Comparison of ENCODE assay signal across 20 cellular contexts in the genomic region with DNA sequence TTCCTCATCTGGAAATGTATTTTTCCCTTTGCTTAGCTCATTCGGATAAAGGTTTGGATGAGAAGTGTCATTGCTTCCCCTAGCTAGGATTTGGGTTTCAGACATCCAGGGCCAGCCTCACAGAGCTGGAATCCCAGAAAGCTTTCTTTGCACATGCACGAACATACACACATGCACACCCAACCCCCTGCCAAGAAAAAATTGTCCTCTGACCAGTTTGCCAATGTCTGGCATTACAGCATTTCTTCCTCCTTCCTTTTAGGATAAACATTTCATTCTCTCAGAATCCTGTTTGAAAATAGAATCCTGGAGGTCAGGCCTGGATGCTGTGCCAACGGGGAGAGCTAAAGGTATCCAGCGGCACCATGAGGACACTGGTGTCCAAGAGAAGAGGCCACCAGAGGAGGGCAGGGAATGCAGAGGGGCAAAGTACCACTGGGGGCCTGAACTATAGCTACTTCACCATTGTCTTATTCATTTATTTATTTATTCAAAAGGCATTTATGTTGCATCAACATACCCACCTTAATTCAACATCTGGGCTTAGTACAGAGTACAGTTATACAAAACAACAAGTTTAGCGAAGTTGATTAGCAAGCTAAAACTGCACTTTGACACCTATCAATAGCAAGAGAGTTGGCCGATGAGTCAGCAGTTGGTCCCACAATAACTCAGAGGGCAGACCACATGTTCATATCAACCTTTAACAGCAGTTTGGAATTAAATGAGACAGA.
DNase-seq lines count a peak whose midpoint lies in the region; ATAC-seq and TF ChIP-seq lines count a peak whose summit lies in the region.
"Had no signal": no experiment of that assay in that cellular context is flagged by ENCODE, and none has a peak within 500 bp of the region (broad histone marks: within the 10 kb centered on the region; RNA-seq: fewer than 3 reads in every experiment).

No MANE protein-coding gene starts in this region.

- CTCF ChIA-PET in activated CD4-positive, alpha-beta memory T cell treated with anti-CD3 and anti-CD28 coated beads for 36 hours (lab: Charles Lee): interaction anchor here (1.1 to 2.8 kb wide), 5 partner anchors 9 to 159 kb away, joined by 4 to 15 read pairs (median 10); no protein-coding TSS in a partner anchor

- H3K4me3 ChIP-seq in right lobe of liver (no peak overlapping the region), WERI-Rb-1 (ENCODE audit: low read depth, low read length) (no peak overlapping the region)
- H3K4me3 ChIP-seq: ovary had no signal

- H3K27me3 Mint-ChIP-seq in activated CD4-positive, alpha-beta memory T cell treated with anti-CD3 and anti-CD28 coated beads for 36 hours: peaks cover 14% of the 10 kb centered on the region

- no peak overlapping the region for H3K27ac Mint-ChIP-seq in activated CD4-positive, alpha-beta memory T cell treated with anti-CD3 and anti-CD28 coated beads for 36 hours
- H3K27ac Mint-ChIP-seq: endodermal cell, WTC11 had no signal

- peak; percentile 39 for DNase-seq in stimulated activated CD4-positive, alpha-beta T cell treated with anti-CD3 and anti-CD28 coated beads, Interleukin-15, amount 100 ng/mL, for 24 hours
- no peak for DNase-seq in stimulated activated CD4-positive, alpha-beta T cell treated with anti-CD3 and anti-CD28 coated beads, Interleukin-12 subunit alpha, Interleukin-12 subunit beta, amount 100 ng/mL, for 4 hours
- peak; percentile 73 for DNase-seq in activated CD4-positive, alpha-beta memory T cell treated with anti-CD3 and anti-CD28 coated beads for 36 hours
- no peak for DNase-seq in right lobe of liver
- no peak for DNase-seq in NCI-H1417 treated with DMSO at 0.1 percent for 48 hours (lab: John Stamatoyannopoulos, UW)
- no peak for DNase-seq in WERI-Rb-1
- DNase-seq: AML-193, amniotic stem cell, endodermal cell, hypothalamus, Karpas-422, midbrain, NCI-H1694, NCI-H2227 treated with DMSO at 0.1 percent for 48 hours, ovary, substantia nigra, SW 1271 had no signal

- peaks cover 6% of the 10 kb centered on the region for H3K9me3 Mint-ChIP-seq in activated CD4-positive, alpha-beta memory T cell treated with anti-CD3 and anti-CD28 coated beads for 36 hours

- no peak overlapping the region for H3K4me3 Mint-ChIP-seq in activated CD4-positive, alpha-beta memory T cell treated with anti-CD3 and anti-CD28 coated beads for 36 hours
- H3K4me3 Mint-ChIP-seq: endodermal cell, WTC11 had no signal

- H3K4me1 Mint-ChIP-seq in activated CD4-positive, alpha-beta memory T cell treated with anti-CD3 and anti-CD28 coated beads for 36 hours (ENCODE audit: low read depth): peaks cover 31% of the 10 kb centered on the region

- POLR2A ChIA-PET in activated CD4-positive, alpha-beta memory T cell treated with anti-CD3 and anti-CD28 coated beads for 36 hours (lab: Charles Lee): interaction anchor here (0.9 to 2.2 kb wide), 4 partner anchors 12 to 136 kb away, joined by 3 to 14 read pairs (median 6); partner anchors contain the start of gene ATL2

- no peaks in the 10 kb centered on the region for H3K36me3 ChIP-seq in right lobe of liver
- H3K36me3 ChIP-seq in WERI-Rb-1: no peaks in the 10 kb centered on the region
- H3K36me3 ChIP-seq: ovary had no signal

- no peaks in the 10 kb centered on the region for H3K9me3 ChIP-seq in right lobe of liver
- H3K9me3 ChIP-seq in WERI-Rb-1 (ENCODE audit: severe bottlenecking): peaks cover 3% of the 10 kb centered on the region
- H3K9me3 ChIP-seq: ovary had no signal

- no peak for TF ChIP-seq POLR2A in right lobe of liver (IDR thresholded peaks at IDR 0.05)

- peaks cover 0 to 13% (median 4%) of the 10 kb centered on the region in 4 donors for H3K4me1 ChIP-seq in right lobe of liver

- no peak for TF ChIP-seq CTCF in right lobe of liver (IDR thresholded peaks at IDR 0.05)
- TF ChIP-seq CTCF in WERI-Rb-1 (IDR thresholded peaks at IDR 0.05; ENCODE audit: low read depth, low read length): no peak

- WGBS in right lobe of liver (ENCODE audit: insufficient coverage, low coverage, low lambda C conversion rate, missing lambda C conversion rate): 40% methylated on average over 6 of the region's 6 CpGs

- H3K27ac ChIP-seq in right lobe of liver: peak overlapping the region in 1 of 3 donors; percentile 38
- peak overlapping the region; percentile 52 for H3K27ac ChIP-seq in temporal lobe (ENCODE audit: low read depth, low read length)
- no peak overlapping the region for H3K27ac ChIP-seq in WERI-Rb-1
- H3K27ac ChIP-seq: ovary had no signal

- ATAC-seq in right lobe of liver (peak; percentile 64 to 93 (median 76)), GM21528 (IDR thresholded peaks at IDR 0.05; ENCODE audit: low FRiP score, unreplicated experiment) (no peak)
- ATAC-seq: WTC11 had no signal

- intact Hi-C loops in activated CD4-positive, alpha-beta memory T cell treated with anti-CD3 and anti-CD28 coated beads for 36 hours (cut with micrococcal nuclease): loop anchor here (1.0 to 10.0 kb wide), 3 partner anchors 13 to 650 kb away; partner anchors contain the start of genes ATL2 and SOS1
- intact Hi-C loops in right lobe of liver (cut with DNase I): no loop called here

- H3K36me3 Mint-ChIP-seq in activated CD4-positive, alpha-beta memory T cell treated with anti-CD3 and anti-CD28 coated beads for 36 hours: peaks cover 1% of the 10 kb centered on the region

- H3K27me3 ChIP-seq in right lobe of liver (no peaks in the 10 kb centered on the region), WERI-Rb-1 (ENCODE audit: insufficient read depth, low read depth, severe bottlenecking) (no peaks in the 10 kb centered on the region)
- H3K27me3 ChIP-seq: ovary had no signal

Comparison
In these comparisons a context has a peak if more than half of its experiments do, and no peak if none do; other contexts are left out.
1. DNase-seq: peak in stimulated activated CD4-positive, alpha-beta T cell treated with anti-CD3 and anti-CD28 coated beads, Interleukin-15, amount 100 ng/mL, for 24 hours (single experiment) and activated CD4-positive, alpha-beta memory T cell treated with anti-CD3 and anti-CD28 coated beads for 36 hours (single experiment); none in stimulated activated CD4-positive, alpha-beta T cell treated with anti-CD3 and anti-CD28 coated beads, Interleukin-12 subunit alpha, Interleukin-12 subunit beta, amount 100 ng/mL, for 4 hours (single experiment), right lobe of liver (0 of 3), NCI-H1417 treated with DMSO at 0.1 percent for 48 hours (single experiment) and WERI-Rb-1 (single experiment).